ENCODE assay signal across 28 cellular contexts in genomic region chr3:128348075-128348474, GRCh38.
"Had no signal": no experiment of that assay in that cellular context is flagged by ENCODE, and none has a peak within 500 bp of the region (broad histone marks: within the 10 kb centered on the region; RNA-seq: fewer than 3 reads in every experiment).

No MANE protein-coding gene starts in this region.

- H3K4me1 Mint-ChIP-seq: immature natural killer cell had no signal

- H3K4me3 ChIP-seq: cardiac muscle cell, coronary artery, dorsolateral prefrontal cortex, heart left ventricle, right lobe of liver, uterus had no signal

- H3K27ac ChIP-seq: cardiac muscle cell, coronary artery, dorsolateral prefrontal cortex, heart left ventricle, neutrophil, right lobe of liver, uterus had no signal

- H3K27me3 Mint-ChIP-seq: activated B cell treated with CpG ODN at 0.5 μM for 24 hours; activated naive CD8-positive, alpha-beta T cell; brain; stimulated activated naive CD8-positive, alpha-beta T cell treated with anti-CD3 and anti-CD28 coated beads, Interleukin-15, amount 100 ng/mL, for 72 hours; type B pancreatic cell had no signal

- DNase-seq: activated B cell treated with CpG ODN at 0.5 μM for 24 hours; activated CD4-positive, alpha-beta T cell treated with anti-CD3 and anti-CD28 coated beads, Interleukin-2, amount 50 U/mL, for 48 hours; activated CD8-positive, alpha-beta memory T cell treated with anti-CD3 and anti-CD28 coated beads for 24 hours; activated effector memory CD4-positive, alpha-beta T cell treated with Interleukin-2 at 50 U/mL for 16 hours; activated naive CD4-positive, alpha-beta T cell treated with Interleukin-2 at 50 U/mL for 16 hours; aorta; effector memory CD4-positive, alpha-beta T cell; heart left ventricle; hypothalamus; immature natural killer cell; kidney; left colon; nephron progenitor cell; right lobe of liver; stimulated activated CD4-positive, alpha-beta T cell treated with anti-CD3 and anti-CD28 coated beads, Interleukin-2, amount 100 ng/mL, for 48 hours; stimulated activated naive CD8-positive, alpha-beta T cell treated with anti-CD3 and anti-CD28 coated beads, Interleukin-15, amount 100 ng/mL, for 72 hours; substantia nigra; T1000; uterus had no signal

- H3K4me1 ChIP-seq: uterus had no signal

- H3K36me3 ChIP-seq: cardiac muscle cell, neutrophil, right lobe of liver, uterus had no signal

- H3K27me3 ChIP-seq: cardiac muscle cell, dorsolateral prefrontal cortex, heart left ventricle, neutrophil, right lobe of liver, uterus had no signal

- H3K36me3 Mint-ChIP-seq: stimulated activated effector memory CD8-positive, alpha-beta T cell treated with anti-CD3 and anti-CD28 coated beads, Interleukin-12 subunit alpha, Interleukin-12 subunit beta, amount 100 ng/mL, for 72 hours had no signal

- H3K9me3 Mint-ChIP-seq: activated B cell treated with CpG ODN at 0.5 μM for 24 hours; brain; immature natural killer cell; nephron progenitor cell; stimulated activated effector memory CD8-positive, alpha-beta T cell treated with anti-CD3 and anti-CD28 coated beads, Interleukin-12 subunit alpha, Interleukin-12 subunit beta, amount 100 ng/mL, for 72 hours; stimulated activated naive CD8-positive, alpha-beta T cell treated with anti-CD3 and anti-CD28 coated beads, Interleukin-15, amount 100 ng/mL, for 72 hours; type B pancreatic cell had no signal

- H3K4me3 Mint-ChIP-seq: activated B cell treated with CpG ODN at 0.5 μM for 24 hours; activated naive CD8-positive, alpha-beta T cell; immature natural killer cell; nephron progenitor cell; stimulated activated effector memory CD8-positive, alpha-beta T cell treated with anti-CD3 and anti-CD28 coated beads, Interleukin-12 subunit alpha, Interleukin-12 subunit beta, amount 100 ng/mL, for 72 hours; stimulated activated naive CD8-positive, alpha-beta T cell treated with anti-CD3 and anti-CD28 coated beads, Interleukin-15, amount 100 ng/mL, for 72 hours had no signal

- ATAC-seq: esophagus mucosa; left colon; right lobe of liver; stimulated activated effector memory CD8-positive, alpha-beta T cell treated with anti-CD3 and anti-CD28 coated beads, Interleukin-12 subunit alpha, Interleukin-12 subunit beta, amount 100 ng/mL, for 72 hours; stimulated activated naive CD8-positive, alpha-beta T cell treated with anti-CD3 and anti-CD28 coated beads, Interleukin-15, amount 100 ng/mL, for 72 hours had no signal

- H3K9me3 ChIP-seq: heart left ventricle, neutrophil, right lobe of liver, uterus had no signal

- H3K27ac Mint-ChIP-seq: activated B cell treated with CpG ODN at 0.5 μM for 24 hours; activated naive CD8-positive, alpha-beta T cell; nephron progenitor cell; stimulated activated effector memory CD8-positive, alpha-beta T cell treated with anti-CD3 and anti-CD28 coated beads, Interleukin-12 subunit alpha, Interleukin-12 subunit beta, amount 100 ng/mL, for 72 hours had no signal
